In genomic region chr11:35404397-35404775, GRCh38 we compare ENCODE assay signal across 9 cellular contexts. TPM values are rescaled to one million over a fixed set of nuclear protein-coding genes. Genes with fewer than 3 reads are reported as not detected.
A peak's percentile ranks its signal among the peaks of the same experiment; 100 is the strongest.
DNase-seq lines count a peak whose midpoint lies in the region; ATAC-seq, FAIRE-seq and TF ChIP-seq lines count a peak whose summit lies in the region.
"Had no signal": no experiment of that assay in that cellular context is flagged by ENCODE, and none has a peak within 500 bp of the region (broad histone marks: within the 10 kb centered on the region; RNA-seq: fewer than 3 reads in every experiment).

No MANE protein-coding gene starts in this region.

- no peaks in the 10 kb centered on the region for H3K27me3 ChIP-seq in SK-N-SH (ENCODE audit: insufficient read depth)

- TF ChIP-seq CTCF in AG09319 (IDR thresholded peaks at IDR 0.05; ENCODE audit: low read depth, low read length) = peak; percentile 49
- TF ChIP-seq CTCF in SK-N-SH (IDR thresholded peaks at IDR 0.05) = peak; percentile 60

- TF ChIP-seq EP300 in SK-N-SH (IDR thresholded peaks at IDR 0.05; ENCODE audit: borderline replicate concordance in 1 of 2, low read depth in 1 of 2, low read length in 1 of 2) = no peak

- ATAC-seq in HG02759 (IDR thresholded peaks at IDR 0.05; ENCODE audit: unreplicated experiment) (no peak), HG03469 (IDR thresholded peaks at IDR 0.05; ENCODE audit: unreplicated experiment) (no peak)

- no peak overlapping the region for H3K27ac ChIP-seq in SK-N-SH (ENCODE audit: low read depth in 2 of 2, low read length in 1 of 2)
- H3K27ac ChIP-seq: epithelial cell of prostate had no signal

- no peak overlapping the region; a peak in 1 of 4 replicates for H3K4me3 ChIP-seq in SK-N-SH (ENCODE audit: low read depth in 2 of 2, low read length in 1 of 2)

- H3K79me2 ChIP-seq in SK-N-SH (ENCODE audit: insufficient read depth) = no peaks in the 10 kb centered on the region

- no peaks in the 10 kb centered on the region for H3K9me3 ChIP-seq in SK-N-SH

- H4K20me1 ChIP-seq in SK-N-SH (ENCODE audit: insufficient read depth) = no peaks in the 10 kb centered on the region

- H3K4me1 ChIP-seq in SK-N-SH (ENCODE audit: control insufficient read depth in 1 of 2, insufficient read depth in 2 of 2, low read depth in 1 of 2, low read length in 1 of 2) = no peaks in the 10 kb centered on the region

- TF ChIP-seq RAD21 in SK-N-SH (IDR thresholded peaks at IDR 0.05; ENCODE audit: low read length) = peak; percentile 51

- no peak overlapping the region for H3K4me2 ChIP-seq in SK-N-SH

- FAIRE-seq in GM12891 (lab: Jason Lieb, UNC) = peak; percentile 76

- CTCF ChIA-PET in SK-N-SH (lab: Yijun Ruan, JAX) = interaction anchor here (0.8 to 4.2 kb wide), 13 partner anchors 8 to 839 kb away, joined by 3 to 22 read pairs (median 5); partner anchors contain the start of gene SLC1A2

- no peak for TF ChIP-seq POLR2A in GM12891 (IDR thresholded peaks at IDR 0.05; ENCODE audit: low read depth, low read length)

- no peak for DNase-seq in AG09319 (ENCODE audit: extremely low read depth, low read depth)
- DNase-seq in GM12891 (ENCODE audit: insufficient read length, low spot score) = no peak
- peak; percentile 29 for DNase-seq in SK-N-SH
- DNase-seq in islet precursor cell = peak; percentile 82
- no peak for DNase-seq in putamen (ENCODE audit: low spot score)
- no peak for DNase-seq in mesenteric fat pad (ENCODE audit: low spot score)

- 65% methylated on average over 7 of the region's 7 CpGs for WGBS in SK-N-SH (ENCODE audit: low lambda C conversion rate)

- H3K9ac ChIP-seq in SK-N-SH = no peak overlapping the region

- no peaks in the 10 kb centered on the region for H3K9me2 ChIP-seq in SK-N-SH

- H3F3A ChIP-seq in SK-N-SH (replicated peaks; ENCODE audit: insufficient read depth) = no peaks in the 10 kb centered on the region

- H3K36me3 ChIP-seq in SK-N-SH (replicated peaks in 1 of 2; ENCODE audit: control insufficient read depth in 1 of 2, insufficient read depth in 2 of 2, low read length in 1 of 2) = no peaks in the 10 kb centered on the region

- H2AFZ ChIP-seq in SK-N-SH (ENCODE audit: low read depth) = no peak overlapping the region

- POLR2A ChIA-PET in SK-N-SH (lab: Yijun Ruan, JAX) = no interaction called here

TF ChIP-seq in GM12891, 5 proteins besides CTCF, POLR2A, EP300 and RAD21:
- TF ChIP-seq TAF1 (IDR thresholded peaks at IDR 0.05; ENCODE audit: low read depth, low read length) = no peak
- no peak for TF ChIP-seq SPI1 (IDR thresholded peaks at IDR 0.05; ENCODE audit: low read depth, low read length)
- TF ChIP-seq POU2F2 (IDR thresholded peaks at IDR 0.05; ENCODE audit: low read depth, low read length) = no peak
- TF ChIP-seq PAX5 (IDR thresholded peaks at IDR 0.05; ENCODE audit: insufficient read depth, low read length, severe bottlenecking) = no peak
- TF ChIP-seq POLR2AphosphoS5 (IDR thresholded peaks at IDR 0.05; ENCODE audit: low read depth, low read length) = no peak

TF ChIP-seq in SK-N-SH, 30 proteins besides CTCF, POLR2A, EP300 and RAD21:
- TF ChIP-seq ELF1 (IDR thresholded peaks at IDR 0.05) (no peak), FOXJ3 (CRISPR knock-in tag; IDR thresholded peaks at IDR 0.05) (no peak), POLR2AphosphoS5 (IDR thresholded peaks at IDR 0.05; ENCODE audit: low read depth, low read length) (no peak), SIN3A (IDR thresholded peaks at IDR 0.05; ENCODE audit: borderline replicate concordance, low read depth, low read length) (no peak), USF2 (IDR thresholded peaks at IDR 0.05; ENCODE audit: borderline replicate concordance, low read depth, low read length) (no peak), SMC3 (IDR thresholded peaks at IDR 0.05; ENCODE audit: low read depth, low read length) (peak; percentile 37), IRF3 (IDR thresholded peaks at IDR 0.05; ENCODE audit: low read depth, low read length) (no peak)

RNA-seq across cellular contexts. Expression of gene SLC1A2, which starts 15.0 kb away (rescaled TPM):
- 0.04 TPM for polyA plus RNA-seq in GM12891 (2012; ENCODE audit: low read depth, missing spikeins)
- under 0.01 and 0.05 TPM in 2 replicates for polyA plus RNA-seq in SK-N-SH (2012; rRNA removed)
- 0.01 and 0.04 TPM in 2 replicates for polyA plus RNA-seq in SK-N-SH (2012; cell fraction: cytosol; rRNA removed)
- polyA plus RNA-seq in SK-N-SH (2012; cell fraction: nucleus; rRNA removed) = 0.02 TPM in 1 of 2 replicates, not detected in the other
- 1.3 TPM for total RNA-seq in mesenteric fat pad

Comparison
In these comparisons a context has a peak if more than half of its experiments do, and no peak if none do; other contexts are left out.
1. DNase-seq: peak in SK-N-SH (single experiment) and islet precursor cell (single experiment); none in AG09319 (single experiment), GM12891 (single experiment), putamen (single experiment) and mesenteric fat pad (single experiment).